Comparison of ENCODE assay signal across 1 cellular context in the genomic region with DNA sequence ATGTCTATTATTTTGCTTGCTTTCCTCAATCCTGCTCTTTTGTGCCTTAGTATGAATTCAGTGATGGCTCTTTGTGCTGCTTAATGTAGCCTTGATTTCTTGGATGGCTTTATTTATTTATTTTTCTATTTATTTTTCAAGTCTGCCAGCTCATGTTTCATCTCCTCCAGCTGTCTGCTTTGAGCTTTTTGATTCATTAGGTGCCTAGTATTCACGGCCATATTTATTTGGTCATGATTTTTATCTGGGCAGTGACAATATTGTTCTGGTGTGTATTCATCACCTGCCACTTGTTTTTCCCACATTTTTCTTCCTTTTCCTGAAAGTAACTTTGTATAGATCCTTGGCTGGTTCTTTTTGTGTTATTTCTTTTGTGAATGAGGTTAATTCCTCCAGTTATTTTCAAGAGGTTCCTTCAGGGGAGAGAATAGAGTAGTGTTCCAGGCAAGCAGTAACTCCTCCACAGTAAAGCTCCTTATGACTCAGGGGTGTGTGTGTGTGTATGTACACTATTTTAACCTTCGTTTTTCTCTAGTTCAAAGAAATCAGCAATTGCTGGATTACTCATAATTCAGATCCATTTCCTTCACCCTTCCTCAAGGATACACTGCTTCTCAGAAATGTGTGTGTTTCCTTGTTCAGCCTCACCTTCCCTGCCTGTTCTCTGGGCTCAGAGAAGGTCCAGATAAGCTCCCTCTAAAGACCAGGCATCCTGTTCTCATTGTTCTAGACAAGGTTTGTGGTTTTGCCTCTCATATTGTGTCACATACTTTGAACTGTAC.
TF ChIP-seq lines count a peak whose summit lies in the region.

No MANE protein-coding gene starts in this region.

TF ChIP-seq in SK-N-SH treated with all-trans-retinoic acid at 6 μM for 48 hours, 23 proteins besides CTCF, POLR2A, EP300 and RAD21 (continued from another document):
- TF ChIP-seq, protein P1, sequence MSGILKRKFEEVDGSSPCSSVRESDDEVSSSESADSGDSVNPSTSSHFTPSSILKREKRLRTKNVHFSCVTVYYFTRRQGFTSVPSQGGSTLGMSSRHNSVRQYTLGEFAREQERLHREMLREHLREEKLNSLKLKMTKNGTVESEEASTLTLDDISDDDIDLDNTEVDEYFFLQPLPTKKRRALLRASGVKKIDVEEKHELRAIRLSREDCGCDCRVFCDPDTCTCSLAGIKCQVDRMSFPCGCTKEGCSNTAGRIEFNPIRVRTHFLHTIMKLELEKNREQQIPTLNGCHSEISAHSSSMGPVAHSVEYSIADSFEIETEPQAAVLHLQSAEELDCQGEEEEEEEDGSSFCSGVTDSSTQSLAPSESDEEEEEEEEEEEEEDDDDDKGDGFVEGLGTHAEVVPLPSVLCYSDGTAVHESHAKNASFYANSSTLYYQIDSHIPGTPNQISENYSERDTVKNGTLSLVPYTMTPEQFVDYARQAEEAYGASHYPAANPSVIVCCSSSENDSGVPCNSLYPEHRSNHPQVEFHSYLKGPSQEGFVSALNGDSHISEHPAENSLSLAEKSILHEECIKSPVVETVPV (CRISPR knock-in tag; IDR thresholded peaks at IDR 0.05), result no peak
- TF ChIP-seq ZFP30 (CRISPR knock-in tag; IDR thresholded peaks at IDR 0.05) (no peak), ZNF8 (CRISPR knock-in tag; IDR thresholded peaks at IDR 0.05) (no peak), ZC3H10 (CRISPR knock-in tag; IDR thresholded peaks at IDR 0.05) (no peak), TCF4 (CRISPR knock-in tag; IDR thresholded peaks at IDR 0.05; ENCODE audit: borderline replicate concordance) (no peak), RARB (CRISPR knock-in tag; IDR thresholded peaks at IDR 0.05) (no peak), ARNTL (CRISPR knock-in tag; IDR thresholded peaks at IDR 0.05; ENCODE audit: borderline replicate concordance, low read depth) (no peak), OSR1 (CRISPR knock-in tag; IDR thresholded peaks at IDR 0.05) (no peak), ESRRG (CRISPR knock-in tag; IDR thresholded peaks at IDR 0.05) (no peak), BACH2 (CRISPR knock-in tag; IDR thresholded peaks at IDR 0.05; ENCODE audit: borderline replicate concordance) (no peak), ZNF565 (CRISPR knock-in tag; conservative IDR thresholded peaks at IDR 0.05; ENCODE audit: low read depth) (no peak), ZFP3 (CRISPR knock-in tag; IDR thresholded peaks at IDR 0.05) (no peak), GLIS3 (CRISPR knock-in tag; IDR thresholded peaks at IDR 0.05) (no peak), CSDC2 (CRISPR knock-in tag; IDR thresholded peaks at IDR 0.05) (no peak), ZNF70 (CRISPR knock-in tag; IDR thresholded peaks at IDR 0.05) (no peak)
- TF ChIP-seq, protein P2, sequence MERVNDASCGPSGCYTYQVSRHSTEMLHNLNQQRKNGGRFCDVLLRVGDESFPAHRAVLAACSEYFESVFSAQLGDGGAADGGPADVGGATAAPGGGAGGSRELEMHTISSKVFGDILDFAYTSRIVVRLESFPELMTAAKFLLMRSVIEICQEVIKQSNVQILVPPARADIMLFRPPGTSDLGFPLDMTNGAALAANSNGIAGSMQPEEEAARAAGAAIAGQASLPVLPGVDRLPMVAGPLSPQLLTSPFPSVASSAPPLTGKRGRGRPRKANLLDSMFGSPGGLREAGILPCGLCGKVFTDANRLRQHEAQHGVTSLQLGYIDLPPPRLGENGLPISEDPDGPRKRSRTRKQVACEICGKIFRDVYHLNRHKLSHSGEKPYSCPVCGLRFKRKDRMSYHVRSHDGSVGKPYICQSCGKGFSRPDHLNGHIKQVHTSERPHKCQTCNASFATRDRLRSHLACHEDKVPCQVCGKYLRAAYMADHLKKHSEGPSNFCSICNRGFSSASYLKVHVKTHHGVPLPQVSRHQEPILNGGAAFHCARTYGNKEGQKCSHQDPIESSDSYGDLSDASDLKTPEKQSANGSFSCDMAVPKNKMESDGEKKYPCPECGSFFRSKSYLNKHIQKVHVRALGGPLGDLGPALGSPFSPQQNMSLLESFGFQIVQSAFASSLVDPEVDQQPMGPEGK (CRISPR knock-in tag; IDR thresholded peaks at IDR 0.05; ENCODE audit: borderline replicate concordance), result no peak
- TF ChIP-seq, protein P3, sequence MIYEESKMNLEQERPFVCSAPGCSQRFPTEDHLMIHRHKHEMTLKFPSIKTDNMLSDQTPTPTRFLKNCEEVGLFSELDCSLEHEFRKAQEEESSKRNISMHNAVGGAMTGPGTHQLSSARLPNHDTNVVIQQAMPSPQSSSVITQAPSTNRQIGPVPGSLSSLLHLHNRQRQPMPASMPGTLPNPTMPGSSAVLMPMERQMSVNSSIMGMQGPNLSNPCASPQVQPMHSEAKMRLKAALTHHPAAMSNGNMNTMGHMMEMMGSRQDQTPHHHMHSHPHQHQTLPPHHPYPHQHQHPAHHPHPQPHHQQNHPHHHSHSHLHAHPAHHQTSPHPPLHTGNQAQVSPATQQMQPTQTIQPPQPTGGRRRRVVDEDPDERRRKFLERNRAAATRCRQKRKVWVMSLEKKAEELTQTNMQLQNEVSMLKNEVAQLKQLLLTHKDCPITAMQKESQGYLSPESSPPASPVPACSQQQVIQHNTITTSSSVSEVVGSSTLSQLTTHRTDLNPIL (CRISPR knock-in tag; IDR thresholded peaks at IDR 0.05; ENCODE audit: low read depth), result no peak
